ENCODE assay signal across 9 cellular contexts in the genomic region with DNA sequence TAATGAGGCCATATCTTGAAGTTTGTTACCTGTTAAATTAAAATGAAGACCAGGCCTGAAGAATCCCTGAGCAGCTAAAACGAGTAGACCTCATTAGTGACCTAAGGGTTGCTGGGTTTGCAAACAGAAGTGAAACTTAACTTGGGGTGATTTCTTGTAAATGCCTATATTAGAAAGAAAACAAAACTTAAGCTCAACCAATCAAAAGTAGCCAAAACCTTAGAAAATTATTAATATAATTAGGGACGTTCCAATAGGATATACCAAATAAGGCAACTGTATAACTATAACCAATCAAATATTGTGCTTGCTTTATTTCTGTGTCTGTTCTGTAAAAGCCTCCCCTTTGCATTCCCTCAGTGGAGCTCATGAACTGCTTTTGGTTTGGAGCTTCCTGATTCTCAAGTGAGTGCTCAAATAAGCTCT.
DNase-seq lines count a peak whose midpoint lies in the region; ATAC-seq and TF ChIP-seq lines count a peak whose summit lies in the region.
"Had no signal": no experiment of that assay in that cellular context is flagged by ENCODE, and none has a peak within 500 bp of the region (broad histone marks: within the 10 kb centered on the region; RNA-seq: fewer than 3 reads in every experiment).

No MANE protein-coding gene starts in this region.

- H3K9me3 Mint-ChIP-seq in T-cell: no peaks in the 10 kb centered on the region
- H3K9me3 Mint-ChIP-seq in activated CD4-positive, alpha-beta T cell treated with anti-CD3 and anti-CD28 coated beads, Interleukin-2, amount 10 ng/mL, durations not matched to agents 24 days and 14 days: no peaks in the 10 kb centered on the region

- CTCF ChIA-PET in T-cell (lab: Charles Lee): interaction anchor here in 1 of 2 donors (0.9 kb wide), 1 partner anchor 10 kb away, joined by 3 read pairs; no protein-coding TSS in a partner anchor

- H3K27ac Mint-ChIP-seq in T-cell: peak overlapping the region; percentile 51 to 82
- no peak overlapping the region for H3K27ac Mint-ChIP-seq in activated CD4-positive, alpha-beta T cell treated with anti-CD3 and anti-CD28 coated beads, Interleukin-2, amount 10 ng/mL, durations not matched to agents 24 days and 14 days

- TF ChIP-seq POLR2A in erythroblast (IDR thresholded peaks at IDR 0.05; ENCODE audit: low read length): no peak

- H3K4me3 Mint-ChIP-seq in T-cell: no peak overlapping the region
- no peak overlapping the region for H3K4me3 Mint-ChIP-seq in activated CD4-positive, alpha-beta T cell treated with anti-CD3 and anti-CD28 coated beads, Interleukin-2, amount 10 ng/mL, durations not matched to agents 24 days and 14 days

- no peaks in the 10 kb centered on the region for H3K27me3 Mint-ChIP-seq in T-cell
- H3K27me3 Mint-ChIP-seq in activated CD4-positive, alpha-beta T cell treated with anti-CD3 and anti-CD28 coated beads, Interleukin-2, amount 10 ng/mL, durations not matched to agents 24 days and 14 days: no peaks in the 10 kb centered on the region

- no peaks in the 10 kb centered on the region for H3K36me3 Mint-ChIP-seq in T-cell
- no peaks in the 10 kb centered on the region for H3K36me3 Mint-ChIP-seq in activated CD4-positive, alpha-beta T cell treated with anti-CD3 and anti-CD28 coated beads, Interleukin-2, amount 10 ng/mL, durations not matched to agents 24 days and 14 days (ENCODE audit: low read depth)

- peaks cover 13 to 28% (median 23%) of the 10 kb centered on the region in 3 donors for H3K4me1 Mint-ChIP-seq in T-cell
- H3K4me1 Mint-ChIP-seq in activated CD4-positive, alpha-beta T cell treated with anti-CD3 and anti-CD28 coated beads, Interleukin-2, amount 10 ng/mL, durations not matched to agents 24 days and 14 days: peaks cover 18% of the 10 kb centered on the region

- ATAC-seq in GM19035 (IDR thresholded peaks at IDR 0.05; ENCODE audit: unreplicated experiment) (peak; percentile 68), HG02884 (IDR thresholded peaks at IDR 0.05; ENCODE audit: unreplicated experiment) (peak; percentile 72), T-cell (replicated peaks in 1 of 4) (peak in 1 of 4 experiments; percentile 34)

- intact Hi-C loops in activated CD4-positive, alpha-beta T cell treated with anti-CD3 and anti-CD28 coated beads, Interleukin-2, amount 10 ng/mL, durations not matched to agents 24 days and 14 days (cut with micrococcal nuclease): loop anchor here (10.0 kb wide), 2 partner anchors 216 to 646 kb away; no protein-coding TSS in a partner anchor

- POLR2A ChIA-PET in T-cell (lab: Charles Lee): no interaction called here

- DNase-seq in CD1c-positive myeloid dendritic cell (ENCODE audit: extremely low spot score): peak; percentile 16
- DNase-seq in T-cell: no peak
- no peak for DNase-seq in erythroblast (lab: John Stamatoyannopoulos, UW)
- no peak for DNase-seq in activated CD4-positive, alpha-beta T cell treated with anti-CD3 and anti-CD28 coated beads, Interleukin-2, amount 10 ng/mL, durations not matched to agents 24 days and 14 days
- no peak for DNase-seq in EL
- no peak for DNase-seq in NCI-H2081 (lab: John Stamatoyannopoulos, UW)
- DNase-seq: activated CD8-positive, alpha-beta memory T cell treated with anti-CD3 and anti-CD28 coated beads, Interleukin-2, amount 50 U/mL, for 4 hours had no signal
